In genomic region chr10:79483948-79484347, GRCh38 we compare ENCODE assay signal across 14 cellular contexts. TPM values are rescaled to one million over a fixed set of nuclear protein-coding genes. Genes with fewer than 3 reads are reported as not detected.
A peak's percentile ranks its signal among the peaks of the same experiment; 100 is the strongest.
DNase-seq lines count a peak whose midpoint lies in the region; ATAC-seq and TF ChIP-seq lines count a peak whose summit lies in the region.
"Had no signal": no experiment of that assay in that cellular context is flagged by ENCODE, and none has a peak within 500 bp of the region (broad histone marks: within the 10 kb centered on the region; RNA-seq: fewer than 3 reads in every experiment).

No MANE protein-coding gene starts in this region.

- no peaks in the 10 kb centered on the region for H3K4me1 ChIP-seq in right cardiac atrium (ENCODE audit: control insufficient read depth, insufficient read depth, low read length)

- H3K27me3 ChIP-seq in right cardiac atrium (ENCODE audit: control insufficient read depth, insufficient read depth) = no peaks in the 10 kb centered on the region

- H3K4me3 Mint-ChIP-seq in activated naive CD4-positive, alpha-beta T cell treated with anti-CD3 and anti-CD28 coated beads for 36 hours = no peak overlapping the region
- H3K4me3 Mint-ChIP-seq: CD8-positive, alpha-beta memory T cell; nephron; T-helper 2 cell treated with Interferon-gamma antibody and Interleukin-4, amounts not matched to agents 5 μg/mL and 100 μg/mL, for 36 hours had no signal

- H3K36me3 Mint-ChIP-seq in activated naive CD4-positive, alpha-beta T cell treated with anti-CD3 and anti-CD28 coated beads for 36 hours (ENCODE audit: low read depth) = no peaks in the 10 kb centered on the region
- H3K36me3 Mint-ChIP-seq: CD8-positive, alpha-beta memory T cell had no signal

- H3K4me1 Mint-ChIP-seq in activated naive CD4-positive, alpha-beta T cell treated with anti-CD3 and anti-CD28 coated beads for 36 hours (ENCODE audit: low read depth) = no peaks in the 10 kb centered on the region
- H3K4me1 Mint-ChIP-seq: CD8-positive, alpha-beta memory T cell had no signal

- CTCF ChIA-PET in activated naive CD4-positive, alpha-beta T cell treated with anti-CD3 and anti-CD28 coated beads for 36 hours (lab: Charles Lee) = no interaction called here

- H3K9me3 ChIP-seq in right cardiac atrium (ENCODE audit: control insufficient read depth, low read length) = no peaks in the 10 kb centered on the region

- ATAC-seq in SK-N-SH treated with all-trans-retinoic acid at 6 μM for 48 hours (peak; percentile 40), right cardiac atrium (peak; percentile 59 to 69), GM19351 (IDR thresholded peaks at IDR 0.05; ENCODE audit: unreplicated experiment) (no peak), HG03280 (IDR thresholded peaks at IDR 0.05; ENCODE audit: unreplicated experiment) (no peak), GM21367 (IDR thresholded peaks at IDR 0.05; ENCODE audit: unreplicated experiment) (no peak)

- H3K27me3 Mint-ChIP-seq in activated naive CD4-positive, alpha-beta T cell treated with anti-CD3 and anti-CD28 coated beads for 36 hours (ENCODE audit: low read depth) = no peaks in the 10 kb centered on the region

- WGBS in right cardiac atrium = 48% methylated on average over 2 of the region's 2 CpGs

- intact Hi-C loops in right cardiac atrium (cut with DNase I) = no loop called here
- intact Hi-C loops in activated naive CD4-positive, alpha-beta T cell treated with anti-CD3 and anti-CD28 coated beads for 36 hours (cut with micrococcal nuclease) = no loop called here

- H3K9me3 Mint-ChIP-seq in activated naive CD4-positive, alpha-beta T cell treated with anti-CD3 and anti-CD28 coated beads for 36 hours = no peaks in the 10 kb centered on the region
- H3K9me3 Mint-ChIP-seq: CD8-positive, alpha-beta memory T cell; T-helper 2 cell treated with Interferon-gamma antibody and Interleukin-4, amounts not matched to agents 5 μg/mL and 100 μg/mL, for 36 hours had no signal

- H3K27ac Mint-ChIP-seq in activated naive CD4-positive, alpha-beta T cell treated with anti-CD3 and anti-CD28 coated beads for 36 hours = no peak overlapping the region
- H3K27ac Mint-ChIP-seq: nephron; T-helper 2 cell treated with Interferon-gamma antibody and Interleukin-4, amounts not matched to agents 5 μg/mL and 100 μg/mL, for 36 hours had no signal

- H3K4me3 ChIP-seq in right cardiac atrium (ENCODE audit: low read length) (no peak overlapping the region), skin epidermis (no peak overlapping the region)

- DNase-seq in EH (ENCODE audit: low read depth) (peak; percentile 98), right cardiac atrium (peak; percentile 72 to 92 (median 92))
- no peak for DNase-seq in activated naive CD4-positive, alpha-beta T cell treated with anti-CD3 and anti-CD28 coated beads for 36 hours
- DNase-seq: CD8-positive, alpha-beta memory T cell; effector CD4-positive, alpha-beta T cell; NCI-H1436; stimulated activated CD4-positive, alpha-beta T cell treated with anti-CD3 and anti-CD28 coated beads, Interleukin-12 subunit alpha, Interleukin-12 subunit beta, amount 100 ng/mL, for 4 hours had no signal

- H3K27ac ChIP-seq in right cardiac atrium (ENCODE audit: low read length) (peak overlapping the region; percentile 38), skin epidermis (peak overlapping the region in 14 of 21 experiments; percentile 18 to 83 (median 60))

TF ChIP-seq in SK-N-SH treated with all-trans-retinoic acid at 6 μM for 48 hours, 23 proteins besides CTCF, POLR2A, EP300 and RAD21 (continues in another document):
- TF ChIP-seq ZNF565 (CRISPR knock-in tag; conservative IDR thresholded peaks at IDR 0.05; ENCODE audit: low read depth) (no peak), ZFP3 (CRISPR knock-in tag; IDR thresholded peaks at IDR 0.05) (no peak), PPARA (CRISPR knock-in tag; IDR thresholded peaks at IDR 0.05; ENCODE audit: borderline replicate concordance) (no peak), ISL1 (CRISPR knock-in tag; IDR thresholded peaks at IDR 0.05) (peak; percentile 32; the same call in 1 of the 2 replicates), TSHZ2 (CRISPR knock-in tag; IDR thresholded peaks at IDR 0.05) (no peak), BACH2 (CRISPR knock-in tag; IDR thresholded peaks at IDR 0.05; ENCODE audit: borderline replicate concordance) (no peak), TCF4 (CRISPR knock-in tag; IDR thresholded peaks at IDR 0.05; ENCODE audit: borderline replicate concordance) (peak; percentile 85), ZC3H10 (CRISPR knock-in tag; IDR thresholded peaks at IDR 0.05) (no peak), ZFP30 (CRISPR knock-in tag; IDR thresholded peaks at IDR 0.05) (no peak), ZNF70 (CRISPR knock-in tag; IDR thresholded peaks at IDR 0.05) (no peak), ZNF8 (CRISPR knock-in tag; IDR thresholded peaks at IDR 0.05) (no peak), SNAI2 (CRISPR knock-in tag; IDR thresholded peaks at IDR 0.05) (no peak), OSR1 (CRISPR knock-in tag; IDR thresholded peaks at IDR 0.05) (no peak), TOX (CRISPR knock-in tag; IDR thresholded peaks at IDR 0.05; ENCODE audit: borderline replicate concordance) (0 out of 2 replicates have a peak, but pooled peaks have one; percentile 27), ESRRG (CRISPR knock-in tag; IDR thresholded peaks at IDR 0.05) (no peak), CSDC2 (CRISPR knock-in tag; IDR thresholded peaks at IDR 0.05) (no peak), CREB5 (CRISPR knock-in tag; IDR thresholded peaks at IDR 0.05; ENCODE audit: low read depth) (no peak), POU6F1 (CRISPR knock-in tag; IDR thresholded peaks at IDR 0.05; ENCODE audit: borderline replicate concordance, low read depth) (no peak)

RNA-seq across cellular contexts. Expression of gene EIF5AL1, which starts 28.4 kb away (rescaled TPM):
- total RNA-seq in right cardiac atrium = under 1 TPM in 3 of 4 donors, not detected in 1; 0.09 to 0.57 (median 0.19) TPM
- 0.45 TPM for polyA plus RNA-seq in right cardiac atrium
- 1 to 10 TPM; 2.6 to 3.5 TPM for total RNA-seq in activated naive CD4-positive, alpha-beta T cell treated with anti-CD3 and anti-CD28 coated beads for 36 hours

RNA-seq across cellular contexts. Expression of gene ZCCHC24, which starts 38.5 kb away (rescaled TPM):
- total RNA-seq in right cardiac atrium = 10 to 100 TPM; 60.4 to 75.3 (median 63.8) TPM
- 31.3 TPM for polyA plus RNA-seq in right cardiac atrium
- total RNA-seq in activated naive CD4-positive, alpha-beta T cell treated with anti-CD3 and anti-CD28 coated beads for 36 hours = under 1 TPM; 0.52 to 0.69 TPM

Comparison
In these comparisons a context has a peak if more than half of its experiments do, and no peak if none do; other contexts are left out.
1. ATAC-seq: peak in SK-N-SH treated with all-trans-retinoic acid at 6 μM for 48 hours (single experiment) and right cardiac atrium (2 of 2); none in GM19351 (single experiment), HG03280 (single experiment) and GM21367 (single experiment).
2. RNA of gene ZCCHC24, which starts 38.5 kb away (total RNA-seq): 60.4 to 75.3 TPM in right cardiac atrium; 0.52 to 0.69 TPM in activated naive CD4-positive, alpha-beta T cell treated with anti-CD3 and anti-CD28 coated beads for 36 hours; every median in the first group is over 10 times any median in the second.